ENCODE assay signal across 8 cellular contexts in genomic region chr9:129863059-129863690, GRCh38. TPM values are rescaled to one million over a fixed set of nuclear protein-coding genes. Genes with fewer than 3 reads are reported as not detected.
DNase-seq lines count a peak whose midpoint lies in the region; ATAC-seq, FAIRE-seq and TF ChIP-seq lines count a peak whose summit lies in the region.

No MANE protein-coding gene starts in this region.

- FAIRE-seq in K562 (lab: Jason Lieb, UNC) = peak; percentile 99

- intact Hi-C loops in K562 (cut with micrococcal nuclease) = loop anchor here (1.0 kb wide), 4 partner anchors 16 to 39 kb away; partner anchors contain the start of genes C9orf78, TOR1A and USP20

- TF ChIP-seq RAD21 in K562 (CRISPR knock-in tag; conservative IDR thresholded peaks at IDR 0.05 in 1 of 2, IDR thresholded peaks at IDR 0.05 in 1 of 2) = peak; percentile 67 to 70

- peak overlapping the region; percentile 76 for H3K4me2 ChIP-seq in K562 (ENCODE audit: insufficient read depth, low read length)

- TF ChIP-seq POLR2A in K562 (conservative IDR thresholded peaks at IDR 0.05) = peak; percentile 68; the same call in 1 of the 2 replicates

- ATAC-seq in K562 (peak; percentile 91), GM18870 (IDR thresholded peaks at IDR 0.05; ENCODE audit: unreplicated experiment) (no peak), GM21786 (IDR thresholded peaks at IDR 0.05; ENCODE audit: unreplicated experiment) (no peak)

- peak overlapping the region; percentile 0; the same call in 1 of the 2 replicates for H3K4me3 ChIP-seq in K562

- H3K79me2 ChIP-seq in K562 (ENCODE audit: control insufficient read depth, insufficient read depth, low read length) = peaks cover 39% of the 10 kb centered on the region

- CTCF ChIA-PET in K562 (lab: Yijun Ruan, JAX; ENCODE audit: low intra/inter-chr PET ratio) = no interaction called here

- H3K36me3 ChIP-seq in K562 (ENCODE audit: control insufficient read depth, insufficient read depth, low read length) = peaks cover 83% of the 10 kb centered on the region

- no peaks in the 10 kb centered on the region for H4K20me1 ChIP-seq in K562 (replicated peaks; ENCODE audit: control insufficient read depth, insufficient read depth, low read length)

- peak overlapping the region; percentile 93 for H3K27ac ChIP-seq in K562 (ENCODE audit: extremely low read depth, low read depth, low read length)

- POLR2A ChIA-PET in K562 (lab: Yijun Ruan, JAX) = interaction anchor here (0.5 to 9.4 kb wide), 17 partner anchors 8 to 1588 kb away, joined by 3 to 91 read pairs (median 4); partner anchors contain the start of gene GOLGA2

- WGBS in K562 (ENCODE audit: insufficient coverage, low coverage, missing lambda C conversion rate) = 2% methylated on average over 14 of the region's 14 CpGs

- TF ChIP-seq CTCF in K562 (IDR thresholded peaks at IDR 0.05 in 2 of 3, conservative IDR thresholded peaks at IDR 0.05 in 1 of 3; ENCODE audit: insufficient read depth in 2 of 3, low read depth in 1 of 3, low read length in 3 of 3) = peak in 1 of 3 experiments; percentile 6; a peak in 2 of 6 replicates
- no peak for TF ChIP-seq CTCF in GM10266 (IDR thresholded peaks at IDR 0.05; ENCODE audit: control insufficient read depth, insufficient read depth, low read depth, missing control alignments)

- TF ChIP-seq EP300 in K562 (IDR thresholded peaks at IDR 0.05; ENCODE audit: low read length) = peak; percentile 99

- H3K9ac ChIP-seq in K562 (ENCODE audit: insufficient read depth in 1 of 2, low read depth in 2 of 2, low read length in 2 of 2) = peak overlapping the region; percentile 68 to 69; a peak in 3 of 4 replicates

- BruUV-seq in K562 (replicated peaks; lab: Mats Ljungman, UMichigan) = no TSS peak

- DNase-seq in HK-2 (ENCODE audit: unreplicated experiment) (peak; percentile 25), T-helper 22 cell (ENCODE audit: low read depth) (peak; percentile 78), K562 (ENCODE audit: extremely low read depth in 1 of 4, low spot score in 3 of 4) (peak; percentile 97 to 100 (median 98)), G401 (ENCODE audit: low spot score) (no peak), GM10266 (ENCODE audit: extremely low spot score) (no peak)
- DNase-seq in stimulated activated CD4-positive, alpha-beta T cell treated with anti-CD3 and anti-CD28 coated beads, Interleukin-4, amount 100 ng/mL, for 24 hours = peak; percentile 68

- in situ Hi-C loops in K562 (cut with MboI) = no loop called here
- in situ Hi-C loops in G401 (cut with HindIII; ENCODE audit: low sequenced_read_pairs) = no loop called here

- peak overlapping the region; percentile 33; the same call in 1 of the 2 replicates for H2AFZ ChIP-seq in K562 (ENCODE audit: low read depth, low read length)

- H3K27me3 ChIP-seq in K562 (ENCODE audit: control insufficient read depth in 2 of 2, insufficient read depth in 2 of 2, low read length in 2 of 2) = no peaks in the 10 kb centered on the region

- peaks cover 4% of the 10 kb centered on the region for H3K9me1 ChIP-seq in K562 (ENCODE audit: control insufficient read depth, insufficient read depth, low read length)

- peaks cover 58 to 80% of the 10 kb centered on the region in 2 experiments for H3K4me1 ChIP-seq in K562 (replicated peaks in 1 of 2; ENCODE audit: control insufficient read depth in 2 of 2, insufficient read depth in 2 of 2, low read length in 2 of 2)

- no peaks in the 10 kb centered on the region for H3K9me3 ChIP-seq in K562 (replicated peaks; ENCODE audit: control insufficient read depth, insufficient read depth, low read depth, low read length)

TF ChIP-seq in K562, 482 proteins besides CTCF, POLR2A, EP300 and RAD21 (continues in another document):
- TF ChIP-seq U2AF1 (optimal IDR thresholded peaks at IDR 0.05; ENCODE audit: low read depth, low read length) = no peak
- no peak for TF ChIP-seq RFX1 (IDR thresholded peaks at IDR 0.05)
- peak; percentile 59 for TF ChIP-seq KDM5B (IDR thresholded peaks at IDR 0.05; ENCODE audit: insufficient replicate concordance, low read depth, low read length)
- peak; percentile 11; the same call in 1 of the 2 replicates for TF ChIP-seq ZNF133 (CRISPR knock-in tag; IDR thresholded peaks at IDR 0.05)
- TF ChIP-seq MECOM (CRISPR knock-in tag; IDR thresholded peaks at IDR 0.05) = peak; percentile 91
- TF ChIP-seq ZNF696 (CRISPR knock-in tag; conservative IDR thresholded peaks at IDR 0.05) = no peak
- no peak for TF ChIP-seq ZNF347 (CRISPR knock-in tag; IDR thresholded peaks at IDR 0.05; ENCODE audit: low read depth)
- no peak for TF ChIP-seq ASH1L (IDR thresholded peaks at IDR 0.05; ENCODE audit: borderline replicate concordance, low read depth, partially characterized antibody)
- TF ChIP-seq CHCHD3 (CRISPR knock-in tag; IDR thresholded peaks at IDR 0.05) = peak; percentile 13; the same call in 1 of the 2 replicates

RNA-seq across cellular contexts. Expression of gene USP20, which starts 27.9 kb away (rescaled TPM):
- 152 and 399 TPM in 2 replicates for total RNA-seq in K562 (2011; cell fraction: chromatin; rRNA removed; ENCODE audit: low replicate concordance)
- total RNA-seq in K562 (2011; cell fraction: nucleolus; rRNA removed) = 296 and 299 TPM in 2 replicates
- 160 and 192 TPM in 2 replicates for total RNA-seq in K562 (2011; cell fraction: nucleoplasm; rRNA removed)
- total RNA-seq in K562 (2014; rRNA removed) (77.0 and 115 TPM in 2 replicates), K562 (2014; rRNA removed; fragmentation: Illumina TruSeq; extraction: Trizol) (20.6 and 22.0 TPM in 2 replicates), K562 (2015; rRNA removed; fragmentation: Illumina TruSeq; extraction: Trizol) (41.3 and 44.8 TPM in 2 replicates), K562 (2021) (119 and 136 TPM in 2 replicates)
- polyA plus RNA-seq in K562 (2011; rRNA removed) (54.6 and 81.2 TPM in 2 replicates), K562 (2014; fragmentation: Illumina TruSeq; extraction: Trizol) (49.1 and 76.2 TPM in 2 replicates), K562 (2014; fragmentation: Nextera tagmentation; extraction: Ambion mirVana) (1 to 10 TPM; 1.9 to 3.2 TPM), K562 (2014; rRNA removed) (103 and 104 TPM in 2 replicates)
- polyA plus RNA-seq in K562 (2011; cell fraction: cytosol; rRNA removed) = 64.8 and 118 TPM in 2 replicates
- polyA plus RNA-seq in K562 (2011; cell fraction: nucleus; rRNA removed) = 369 and 565 TPM in 2 replicates
- polyA plus RNA-seq in K562 (2012) = 82.0 and 122 TPM in 2 replicates
- 25.8 and 37.9 TPM in 2 replicates for polyA minus RNA-seq in K562 (2011; rRNA and poly(A)+ RNA removed)
- 39.3 and 57.6 TPM in 2 replicates for polyA minus RNA-seq in K562 (2011; cell fraction: cytosol; rRNA and poly(A)+ RNA removed)
- 82.0 and 96.4 TPM in 2 replicates for polyA minus RNA-seq in K562 (2011; cell fraction: nucleus; rRNA and poly(A)+ RNA removed)
- total RNA-seq in G401 (2014; rRNA removed; shearing (Covaris generic)) = 27.7 and 34.3 TPM in 2 replicates

RNA-seq across cellular contexts. Expression of gene C9orf78, which starts 28.1 kb away (rescaled TPM):
- total RNA-seq in K562 (2011; cell fraction: chromatin; rRNA removed; ENCODE audit: low replicate concordance) = 68.6 and 74.7 TPM in 2 replicates
- total RNA-seq in K562 (2011; cell fraction: nucleolus; rRNA removed) = 46.6 and 51.7 TPM in 2 replicates
- 66.1 and 96.3 TPM in 2 replicates for total RNA-seq in K562 (2011; cell fraction: nucleoplasm; rRNA removed)
- total RNA-seq in K562 (2014; rRNA removed) = 196 and 199 TPM in 2 replicates
- 199 and 240 TPM in 2 replicates for total RNA-seq in K562 (2014; rRNA removed; fragmentation: Illumina TruSeq; extraction: Trizol)
- total RNA-seq in K562 (2015; rRNA removed; fragmentation: Illumina TruSeq; extraction: Trizol) = 220 and 223 TPM in 2 replicates
- 89.0 and 94.6 TPM in 2 replicates for total RNA-seq in K562 (2021)
- 109 and 202 TPM in 2 replicates for polyA plus RNA-seq in K562 (2011; rRNA removed)
- 59.0 and 71.4 TPM in 2 replicates for polyA plus RNA-seq in K562 (2011; cell fraction: cytosol; rRNA removed)
- polyA plus RNA-seq in K562 (2011; cell fraction: nucleus; rRNA removed) = 17.0 and 17.5 TPM in 2 replicates
- polyA plus RNA-seq in K562 (2012) = 93.6 and 169 TPM in 2 replicates
- 210 and 222 TPM in 2 replicates for polyA plus RNA-seq in K562 (2014; fragmentation: Illumina TruSeq; extraction: Trizol)
- polyA plus RNA-seq in K562 (2014; fragmentation: Nextera tagmentation; extraction: Ambion mirVana) = 100 to 1,000 TPM; 132 to 266 TPM
- polyA plus RNA-seq in K562 (2014; rRNA removed) = 228 and 240 TPM in 2 replicates
- polyA minus RNA-seq in K562 (2011; rRNA and poly(A)+ RNA removed) = 131 and 142 TPM in 2 replicates
- polyA minus RNA-seq in K562 (2011; cell fraction: cytosol; rRNA and poly(A)+ RNA removed) = 32.3 and 42.4 TPM in 2 replicates
- polyA minus RNA-seq in K562 (2011; cell fraction: nucleus; rRNA and poly(A)+ RNA removed) = 14.0 and 19.8 TPM in 2 replicates
- total RNA-seq in G401 (2014; rRNA removed; shearing (Covaris generic)) = 23.4 and 49.4 TPM in 2 replicates

RNA-seq across cellular contexts. Expression of gene TOR1A, which starts 39.2 kb away (rescaled TPM):
- total RNA-seq in K562 (2011; cell fraction: chromatin; rRNA removed; ENCODE audit: low replicate concordance) = 109 and 165 TPM in 2 replicates
- total RNA-seq in K562 (2011; cell fraction: nucleolus; rRNA removed) = 107 and 123 TPM in 2 replicates
- 121 and 138 TPM in 2 replicates for total RNA-seq in K562 (2011; cell fraction: nucleoplasm; rRNA removed)
- total RNA-seq in K562 (2014; rRNA removed) = 44.4 and 46.0 TPM in 2 replicates
- 39.9 and 45.9 TPM in 2 replicates for total RNA-seq in K562 (2014; rRNA removed; fragmentation: Illumina TruSeq; extraction: Trizol)
- total RNA-seq in K562 (2015; rRNA removed; fragmentation: Illumina TruSeq; extraction: Trizol) = 54.3 and 55.5 TPM in 2 replicates
- 49.5 and 51.3 TPM in 2 replicates for total RNA-seq in K562 (2021)
- 74.8 and 85.8 TPM in 2 replicates for polyA plus RNA-seq in K562 (2011; rRNA removed)
- 67.0 and 76.5 TPM in 2 replicates for polyA plus RNA-seq in K562 (2011; cell fraction: cytosol; rRNA removed)
- polyA plus RNA-seq in K562 (2011; cell fraction: nucleus; rRNA removed) = 41.7 and 44.0 TPM in 2 replicates
- 55.0 and 59.0 TPM in 2 replicates for polyA plus RNA-seq in K562 (2012)
- 68.9 and 74.0 TPM in 2 replicates for polyA plus RNA-seq in K562 (2014; fragmentation: Illumina TruSeq; extraction: Trizol)
- polyA plus RNA-seq in K562 (2014; fragmentation: Nextera tagmentation; extraction: Ambion mirVana) = 1 to 10 TPM; 4.5 to 9.9 TPM
- polyA plus RNA-seq in K562 (2014; rRNA removed) = 67.9 and 74.7 TPM in 2 replicates
- 56.3 and 66.1 TPM in 2 replicates for polyA minus RNA-seq in K562 (2011; rRNA and poly(A)+ RNA removed)
- polyA minus RNA-seq in K562 (2011; cell fraction: cytosol; rRNA and poly(A)+ RNA removed) = 27.0 and 29.2 TPM in 2 replicates
- polyA minus RNA-seq in K562 (2011; cell fraction: nucleus; rRNA and poly(A)+ RNA removed) = 23.3 and 34.1 TPM in 2 replicates
- 30.8 and 43.1 TPM in 2 replicates for total RNA-seq in G401 (2014; rRNA removed; shearing (Covaris generic))

Comparison
In these comparisons a context has a peak if more than half of its experiments do, and no peak if none do; other contexts are left out.
1. DNase-seq: peak in HK-2 (single experiment), T-helper 22 cell (single experiment), K562 (4 of 4) and stimulated activated CD4-positive, alpha-beta T cell treated with anti-CD3 and anti-CD28 coated beads, Interleukin-4, amount 100 ng/mL, for 24 hours (single experiment); none in G401 (single experiment) and GM10266 (single experiment).